8 cellular contexts compared by ENCODE assay signal in the genomic region with DNA sequence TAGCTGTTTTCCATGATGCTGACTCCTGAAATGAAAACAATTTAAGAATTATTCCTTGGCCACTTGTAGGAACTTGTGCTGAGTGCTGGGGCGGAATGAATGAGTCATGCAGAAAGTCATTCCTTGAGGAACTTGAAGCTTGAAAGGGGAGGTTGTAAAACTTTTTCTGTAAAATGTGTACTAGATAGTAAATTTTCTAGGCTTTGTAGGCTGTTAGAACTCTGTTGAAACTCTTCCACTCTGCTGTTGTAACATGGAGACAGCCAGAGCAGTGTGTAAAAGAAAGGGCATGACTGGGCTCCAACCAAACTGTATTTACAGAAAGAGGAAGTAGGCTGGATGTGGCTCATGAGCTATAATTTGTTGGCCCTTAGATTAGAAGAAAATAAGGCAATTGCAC. TPM values are rescaled to one million over a fixed set of nuclear protein-coding genes. Genes with fewer than 3 reads are reported as not detected.
DNase-seq lines count a peak whose midpoint lies in the region; ATAC-seq and TF ChIP-seq lines count a peak whose summit lies in the region.

No MANE protein-coding gene starts in this region.

- no peak overlapping the region for H3K4me3 ChIP-seq in mucosa of descending colon

- H3K4me1 Mint-ChIP-seq in T-helper 17 cell, result no peaks in the 10 kb centered on the region

- peak; percentile 78 for DNase-seq in NCI-H226
- DNase-seq in dermis blood vessel endothelial cell, result peak; percentile 91
- peak in 1 of 3 donors; percentile 24 for DNase-seq in mucosa of descending colon
- no peak for DNase-seq in cerebellum (ENCODE audit: low spot score)
- no peak for DNase-seq in NCI-H748 treated with DMSO at 0.1 percent for 48 hours (lab: John Stamatoyannopoulos, UW)
- DNase-seq in T-helper 17 cell, result no peak

- no peaks in the 10 kb centered on the region for H3K36me3 ChIP-seq in mucosa of descending colon (ENCODE audit: low read depth)

- TF ChIP-seq CTCF in mucosa of descending colon (IDR thresholded peaks at IDR 0.05), result no peak

- intact Hi-C loops in mucosa of descending colon (cut with DNase I, micrococcal nuclease), result no loop called here

- no peak overlapping the region for H3K4me3 Mint-ChIP-seq in T-helper 17 cell

- no peak overlapping the region for H3K27ac Mint-ChIP-seq in T-helper 17 cell

- H3K9me3 ChIP-seq in mucosa of descending colon (no peaks in the 10 kb centered on the region), T-helper 17 cell (ENCODE audit: control insufficient read depth, low read length, poor library complexity, severe bottlenecking) (no peaks in the 10 kb centered on the region)

- H3K36me3 Mint-ChIP-seq in T-helper 17 cell (ENCODE audit: low read depth), result no peaks in the 10 kb centered on the region

- H3K4me1 ChIP-seq in mucosa of descending colon (ENCODE audit: low read depth), result no peaks in the 10 kb centered on the region

- ATAC-seq in GM19328 (IDR thresholded peaks at IDR 0.05; ENCODE audit: unreplicated experiment) (peak; percentile 44), mucosa of descending colon (peak; percentile 62), T-helper 17 cell (no peak), HG03521 (IDR thresholded peaks at IDR 0.05; ENCODE audit: unreplicated experiment) (no peak)

- H3K27me3 Mint-ChIP-seq in T-helper 17 cell, result no peaks in the 10 kb centered on the region

RNA-seq across cellular contexts. Expression of a gene that starts 46.1 kb away (rescaled TPM):
- total RNA-seq in dermis blood vessel endothelial cell (under 0.01 and 0.19 TPM in 2 replicates), mucosa of descending colon (10 to 100 TPM in 2 of 3 donors, 1 to 10 TPM in 1; 6.0 to 42.1 (median 13.1) TPM), cerebellum (33.7 TPM), T-helper 17 cell (not detected)

Comparison
In these comparisons a context has a peak if more than half of its experiments do, and no peak if none do; other contexts are left out.
1. ATAC-seq: peak in GM19328 (single experiment) and mucosa of descending colon (single experiment); none in T-helper 17 cell (single experiment) and HG03521 (single experiment).
2. DNase-seq: peak in NCI-H226 (single experiment) and dermis blood vessel endothelial cell (single experiment); none in cerebellum (single experiment), NCI-H748 treated with DMSO at 0.1 percent for 48 hours (single experiment) and T-helper 17 cell (0 of 3).